Comparison of ENCODE assay signal across 31 cellular contexts in the genomic region with DNA sequence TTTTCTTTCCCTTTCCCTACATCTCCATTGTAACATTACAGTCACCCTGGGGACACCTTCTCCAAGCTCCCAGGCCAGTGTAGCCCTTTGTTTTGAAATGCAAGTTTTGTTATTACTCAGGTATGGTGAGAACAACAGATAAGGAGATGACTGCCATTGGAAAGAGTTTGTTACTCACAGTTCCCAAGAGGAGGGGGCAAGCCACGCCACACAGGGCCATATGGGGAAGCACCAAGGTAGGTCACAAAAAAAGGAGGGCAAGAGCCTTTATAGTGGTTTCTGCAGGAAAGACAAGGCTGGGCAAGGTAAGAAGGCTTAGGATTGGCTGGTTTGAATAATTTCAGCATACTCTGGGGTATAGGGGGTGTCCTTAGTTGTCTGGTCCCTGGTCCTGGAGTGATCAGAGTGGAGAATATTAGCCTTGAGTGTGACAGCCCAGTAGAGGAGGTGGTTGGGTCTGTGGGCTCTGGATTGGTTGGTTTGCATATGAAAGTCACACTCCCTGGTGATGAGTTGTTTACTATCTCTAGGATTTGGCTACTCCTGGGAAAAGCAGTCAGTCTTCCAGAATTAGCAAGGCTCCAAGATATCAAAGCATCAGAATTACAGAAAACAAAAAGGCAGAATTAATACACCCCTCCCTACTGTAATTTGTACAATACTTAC. TPM values are rescaled to one million over a fixed set of nuclear protein-coding genes. Genes with fewer than 3 reads are reported as not detected.
"Had no signal": no experiment of that assay in that cellular context is flagged by ENCODE, and none has a peak within 500 bp of the region (broad histone marks: within the 10 kb centered on the region; RNA-seq: fewer than 3 reads in every experiment).

No MANE protein-coding gene starts in this region.

- H3K4me1 Mint-ChIP-seq: activated CD4-positive, alpha-beta T cell treated with anti-CD3 and anti-CD28 coated beads, Interleukin-2, amount 10 ng/mL, durations not matched to agents 7 days and 5 days; memory B cell; T-helper 17 cell had no signal

- H3K27me3 Mint-ChIP-seq: activated CD4-positive, alpha-beta T cell treated with anti-CD3 and anti-CD28 coated beads, Interleukin-2, amount 10 ng/mL, durations not matched to agents 7 days and 5 days; dendritic cell treated with granulocyte-macrophage colony-stimulating factor and Interleukin-4, amounts not matched to agents 40 ng/mL and 50 ng/mL, for 4 days; T-helper 17 cell had no signal

- H3K9me3 Mint-ChIP-seq: activated CD4-positive, alpha-beta T cell treated with anti-CD3 and anti-CD28 coated beads, Interleukin-2, amount 10 ng/mL, durations not matched to agents 7 days and 5 days; activated T-cell treated with anti-CD3 and anti-CD28 coated beads, Interleukin-2, amount 50 U/mL, for 4 hours; dendritic cell treated with granulocyte-macrophage colony-stimulating factor and Interleukin-4, amounts not matched to agents 40 ng/mL and 50 ng/mL, for 4 days had no signal

- H3K36me3 Mint-ChIP-seq: memory B cell had no signal

- H3K27me3 ChIP-seq: adrenal gland, ascending aorta, brain microvascular endothelial cell, sigmoid colon, thyroid gland had no signal

- DNase-seq: activated CD4-positive, alpha-beta T cell treated with anti-CD3 and anti-CD28 coated beads, Interleukin-2, amount 10 ng/mL, durations not matched to agents 7 days and 5 days; activated CD4-positive, CD25-positive, alpha-beta regulatory T cell; activated CD8-positive, alpha-beta memory T cell treated with anti-CD3 and anti-CD28 coated beads for 24 hours; activated CD8-positive, alpha-beta memory T cell treated with anti-CD3 and anti-CD28 coated beads, Interleukin-2, amount 50 U/mL, for 4 hours; activated effector memory CD4-positive, alpha-beta T cell treated with Interleukin-2 at 50 U/mL for 16 hours; activated naive CD4-positive, alpha-beta T cell treated with anti-CD3 and anti-CD28 coated beads, Interleukin-2, amount 50 U/mL, for 16 hours; activated T-cell treated with anti-CD3 and anti-CD28 coated beads, Interleukin-2, amount 50 U/mL, for 4 hours; adrenal gland; caudate nucleus; effector CD4-positive, alpha-beta T cell; left colon; mucosa of descending colon; occipital lobe; posterior cingulate gyrus; retina; sigmoid colon; stimulated activated CD4-positive, alpha-beta T cell treated with anti-CD3 and anti-CD28 coated beads, Interleukin-2, amount 100 ng/mL, for 48 hours; stimulated activated CD8-positive, alpha-beta memory T cell treated with anti-CD3 and anti-CD28 coated beads, Interleukin-4, amount 100 ng/mL, for 48 hours; stimulated activated naive CD4-positive, alpha-beta T cell; substantia nigra; SW 1271; T-helper 17 cell; thyroid gland had no signal

- H3K36me3 ChIP-seq: adrenal gland, ascending aorta, brain microvascular endothelial cell, sigmoid colon, thyroid gland had no signal

- H3K27ac ChIP-seq: adrenal gland, ascending aorta, brain microvascular endothelial cell, foreskin keratinocyte, sigmoid colon, thyroid gland had no signal

- H3K9me3 ChIP-seq: adrenal gland, ascending aorta, mucosa of descending colon, thyroid gland had no signal

- H3K4me3 Mint-ChIP-seq: activated CD4-positive, alpha-beta T cell treated with anti-CD3 and anti-CD28 coated beads, Interleukin-2, amount 10 ng/mL, durations not matched to agents 7 days and 5 days; activated T-cell treated with anti-CD3 and anti-CD28 coated beads, Interleukin-2, amount 50 U/mL, for 4 hours; dendritic cell treated with granulocyte-macrophage colony-stimulating factor and Interleukin-4, amounts not matched to agents 40 ng/mL and 50 ng/mL, for 4 days; memory B cell; neural crest cell; T-helper 17 cell had no signal

- H3K4me1 ChIP-seq: adrenal gland, ascending aorta, foreskin keratinocyte had no signal

- H3K4me3 ChIP-seq: adrenal gland, ascending aorta, mucosa of descending colon, sigmoid colon, thyroid gland had no signal

- H3K27ac Mint-ChIP-seq: activated CD4-positive, alpha-beta T cell treated with anti-CD3 and anti-CD28 coated beads, Interleukin-2, amount 10 ng/mL, durations not matched to agents 7 days and 5 days; dendritic cell treated with granulocyte-macrophage colony-stimulating factor and Interleukin-4, amounts not matched to agents 40 ng/mL and 50 ng/mL, for 4 days; memory B cell; T-helper 17 cell had no signal

RNA-seq across cellular contexts. Expression of gene SMLR1, which starts 33.1 kb away (rescaled TPM):
- polyA plus RNA-seq: esophagus, foreskin keratinocyte, keratinocyte, sigmoid colon had no signal
